6 cellular contexts compared by ENCODE assay signal in the genomic region with DNA sequence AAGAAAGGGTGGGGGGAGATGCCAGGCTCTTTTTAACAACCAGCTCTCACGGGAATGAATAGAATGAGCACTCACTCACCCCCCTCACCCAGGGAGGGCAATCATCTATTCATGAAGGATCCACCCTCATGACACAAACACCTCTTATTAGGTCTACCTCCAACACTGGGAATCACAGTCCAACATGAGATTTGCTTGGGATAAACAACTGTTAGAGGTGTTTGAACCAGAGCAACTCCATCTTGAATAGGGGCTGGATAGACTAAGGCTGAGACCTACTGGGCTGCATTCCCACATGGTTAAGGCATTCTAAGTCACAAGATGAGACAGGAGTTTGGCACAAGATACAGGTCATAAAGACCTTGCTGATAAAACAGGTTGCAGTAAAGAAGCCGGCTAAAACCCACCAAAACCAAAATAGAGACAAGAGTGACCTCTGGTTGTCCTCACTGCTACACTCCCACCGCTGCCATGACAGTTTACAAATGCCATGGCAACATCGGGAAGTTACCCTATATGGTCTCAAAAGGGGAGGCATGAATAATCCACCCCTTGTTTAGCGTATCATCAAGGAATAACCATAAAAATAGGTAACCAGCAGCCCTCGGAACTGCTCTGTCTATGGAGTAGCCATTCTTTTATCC. TPM values are rescaled to one million over a fixed set of nuclear protein-coding genes. Genes with fewer than 3 reads are reported as not detected.
"Had no signal": no experiment of that assay in that cellular context is flagged by ENCODE, and none has a peak within 500 bp of the region (broad histone marks: within the 10 kb centered on the region; RNA-seq: fewer than 3 reads in every experiment).

No MANE protein-coding gene starts in this region.

RNA-seq across cellular contexts. Expression of a gene that starts 56.9 kb away (rescaled TPM):
- total RNA-seq: mammary epithelial cell, progenitor cell of endocrine pancreas, pulmonary artery endothelial cell, renal cortical epithelial cell, skeletal muscle tissue, smooth muscle cell had no signal
- polyA plus RNA-seq: mammary epithelial cell, smooth muscle cell had no signal
